ENCODE assay signal across 16 cellular contexts in genomic region chr10:74084955-74085354, GRCh38.
A peak's percentile ranks its signal among the peaks of the same experiment; 100 is the strongest.
DNase-seq lines count a peak whose midpoint lies in the region; ATAC-seq and TF ChIP-seq lines count a peak whose summit lies in the region.
"Had no signal": no experiment of that assay in that cellular context is flagged by ENCODE, and none has a peak within 500 bp of the region (broad histone marks: within the 10 kb centered on the region; RNA-seq: fewer than 3 reads in every experiment).

No MANE protein-coding gene starts in this region.

- no peak for DNase-seq in activated naive CD4-positive, alpha-beta T cell treated with anti-CD3 and anti-CD28 coated beads, Interleukin-2, amount 50 U/mL, for 72 hours (ENCODE audit: low spot score in 2 of 2)
- DNase-seq in activated naive CD4-positive, alpha-beta T cell treated with Interleukin-2 at 50 U/mL for 16 hours: no peak
- DNase-seq in NCI-H2171 (lab: John Stamatoyannopoulos, UW): no peak
- DNase-seq: activated gamma-delta T cell; foreskin fibroblast; GDM1; IMR-90; NCI-H345; stimulated activated CD4-positive, alpha-beta T cell treated with anti-CD3 and anti-CD28 coated beads, Interleukin-2, amount 100 ng/mL, for 24 hours had no signal

- ATAC-seq in activated naive CD4-positive, alpha-beta T cell treated with anti-CD3 and anti-CD28 coated beads, Interleukin-2, amount 50 U/mL, for 72 hours: peak; percentile 47 to 82
- ATAC-seq in HG02610 (IDR thresholded peaks at IDR 0.05; ENCODE audit: unreplicated experiment) (peak; percentile 77), HG03571 (IDR thresholded peaks at IDR 0.05; ENCODE audit: unreplicated experiment) (no peak), GM18519 (IDR thresholded peaks at IDR 0.05; ENCODE audit: low FRiP score, unreplicated experiment) (no peak)

- 76% methylated on average over 3 of the region's 3 CpGs for WGBS in urinary bladder

- H3K27ac Mint-ChIP-seq in activated naive CD4-positive, alpha-beta T cell treated with anti-CD3 and anti-CD28 coated beads, Interleukin-2, amount 50 U/mL, for 72 hours: peak overlapping the region in 1 of 2 donors; percentile 60

- no peaks in the 10 kb centered on the region for H3K36me3 Mint-ChIP-seq in activated naive CD4-positive, alpha-beta T cell treated with anti-CD3 and anti-CD28 coated beads, Interleukin-2, amount 50 U/mL, for 72 hours

- no peaks in the 10 kb centered on the region for H4K20me1 ChIP-seq in KMS-11 (ENCODE audit: insufficient read depth)

- peak overlapping the region; percentile 23; the same call in 1 of the 2 replicates for H2AFZ ChIP-seq in KMS-11 (ENCODE audit: low read depth)

- no peak for TF ChIP-seq CTCF in KMS-11 (conservative IDR thresholded peaks at IDR 0.05; ENCODE audit: low read depth, low read length)

- H3K4me2 ChIP-seq in KMS-11: peak overlapping the region; percentile 82

- H3K36me3 ChIP-seq in KMS-11 (ENCODE audit: insufficient read depth): no peaks in the 10 kb centered on the region
- H3K36me3 ChIP-seq in urinary bladder (ENCODE audit: insufficient read depth): peaks cover 3% of the 10 kb centered on the region

- H3K4me1 ChIP-seq in KMS-11 (ENCODE audit: low read depth, poor library complexity, severe bottlenecking) (peaks cover 32% of the 10 kb centered on the region), urinary bladder (ENCODE audit: insufficient read depth) (no peaks in the 10 kb centered on the region)

- H3K27ac ChIP-seq in KMS-11 (peak overlapping the region; percentile 42; the same call in 1 of the 2 replicates), urinary bladder (ENCODE audit: low read depth) (peak overlapping the region; percentile 67)
- H3K27ac ChIP-seq: neutrophil had no signal

- H3K27me3 ChIP-seq in KMS-11 (ENCODE audit: insufficient read depth, low read depth): no peaks in the 10 kb centered on the region
- H3K27me3 ChIP-seq: neutrophil, tibial nerve had no signal

- H3K9me3 Mint-ChIP-seq in activated naive CD4-positive, alpha-beta T cell treated with anti-CD3 and anti-CD28 coated beads, Interleukin-2, amount 50 U/mL, for 72 hours: no peaks in the 10 kb centered on the region

- H3K79me2 ChIP-seq in KMS-11 (ENCODE audit: insufficient read depth, low read depth): no peaks in the 10 kb centered on the region

- peak overlapping the region; percentile 4; the same call in 1 of the 2 replicates for H3K9ac ChIP-seq in KMS-11

- H3K4me3 ChIP-seq in KMS-11 (IDR thresholded peaks at IDR 0.05; ENCODE audit: insufficient read depth, low read depth, low read length) (no peak overlapping the region), urinary bladder (ENCODE audit: low read depth, low read length) (no peak overlapping the region)
- H3K4me3 ChIP-seq: tibial nerve had no signal

Comparison
In these comparisons a context has a peak if more than half of its experiments do, and no peak if none do; other contexts are left out.
1. ATAC-seq: peak in activated naive CD4-positive, alpha-beta T cell treated with anti-CD3 and anti-CD28 coated beads, Interleukin-2, amount 50 U/mL, for 72 hours (2 of 2) and HG02610 (single experiment); none in HG03571 (single experiment) and GM18519 (single experiment).